Comparison of ENCODE assay signal across 10 cellular contexts in the genomic region with DNA sequence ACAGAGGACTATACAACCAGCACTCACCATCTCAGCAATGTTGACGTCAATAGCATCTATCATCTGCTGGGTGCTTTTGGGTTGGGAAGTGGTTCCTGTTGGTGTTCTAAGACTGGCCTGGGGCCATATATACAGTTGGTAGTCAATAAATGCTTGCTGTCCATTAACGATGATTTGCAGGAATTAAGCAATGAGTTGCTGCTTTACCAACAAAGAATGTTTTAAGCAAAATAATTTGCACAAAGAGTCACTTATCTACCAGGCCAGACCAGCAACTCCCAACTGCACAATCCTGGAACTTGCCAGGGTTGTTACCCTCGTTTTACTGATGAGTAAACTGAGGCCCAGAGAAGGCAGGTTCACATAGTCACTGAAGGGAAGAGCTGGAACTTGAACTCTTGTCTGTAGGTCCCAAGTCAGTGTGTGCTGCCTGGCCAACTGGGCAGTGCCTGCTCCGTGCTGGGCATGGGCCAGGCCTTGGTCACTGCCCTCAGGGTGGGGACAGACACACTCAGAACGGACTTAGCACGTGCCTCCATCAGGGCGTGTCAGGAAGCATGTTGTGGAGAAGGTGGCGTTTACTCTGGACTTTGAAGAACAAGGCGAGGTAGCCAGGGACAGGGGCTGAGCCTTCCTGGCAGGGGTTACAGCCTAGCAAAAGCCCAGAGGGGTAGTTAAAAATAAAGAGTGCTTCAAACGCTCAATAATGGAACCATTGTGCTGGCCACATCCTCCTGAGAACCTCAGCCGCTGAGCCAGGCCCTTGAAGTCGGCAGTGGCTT. TPM values are rescaled to one million over a fixed set of nuclear protein-coding genes. Genes with fewer than 3 reads are reported as not detected.
DNase-seq lines count a peak whose midpoint lies in the region; ATAC-seq and TF ChIP-seq lines count a peak whose summit lies in the region.
"Had no signal": no experiment of that assay in that cellular context is flagged by ENCODE, and none has a peak within 500 bp of the region (broad histone marks: within the 10 kb centered on the region; RNA-seq: fewer than 3 reads in every experiment).

No MANE protein-coding gene starts in this region.

- H3K4me3 Mint-ChIP-seq in CD8-positive, alpha-beta memory T cell: peak overlapping the region in 4 of 7 donors; percentile 32 to 85 (median 69)
- no peak overlapping the region for H3K4me3 Mint-ChIP-seq in effector memory CD8-positive, alpha-beta T cell
- H3K4me3 Mint-ChIP-seq in neural crest cell: peak overlapping the region; percentile 89

- H3K27me3 Mint-ChIP-seq in CD8-positive, alpha-beta memory T cell: peaks cover 0 to 3% of the 10 kb centered on the region in 2 donors
- H3K27me3 Mint-ChIP-seq in effector memory CD8-positive, alpha-beta T cell: no peaks in the 10 kb centered on the region
- H3K27me3 Mint-ChIP-seq in neural crest cell (ENCODE audit: low read depth): no peaks in the 10 kb centered on the region

- peak in 1 of 5 donors; percentile 25 for DNase-seq in CD8-positive, alpha-beta memory T cell
- no peak for DNase-seq in effector memory CD8-positive, alpha-beta T cell
- DNase-seq in neural crest cell (ENCODE audit: low read depth, low spot score): no peak
- no peak for DNase-seq in stimulated activated CD4-positive, alpha-beta T cell treated with anti-CD3 and anti-CD28 coated beads, Interleukin-4, amount 100 ng/mL, for 4 hours
- DNase-seq in foreskin keratinocyte: no peak
- DNase-seq in NCI-H1930 (lab: John Stamatoyannopoulos, UW): no peak
- no peak for DNase-seq in OCI-M2 (lab: John Stamatoyannopoulos, UW; ENCODE audit: unreplicated experiment)
- DNase-seq: activated T-cell treated with anti-CD3 and anti-CD28 coated beads, Interleukin-2, amount 50 U/mL, for 1 hour; NCI-H226 had no signal

- peak; percentile 43 for ATAC-seq in effector memory CD8-positive, alpha-beta T cell (replicated peaks)
- no peak for ATAC-seq in foreskin keratinocyte

- H3K9me3 ChIP-seq in CD8-positive, alpha-beta memory T cell (ENCODE audit: low read length): no peaks in the 10 kb centered on the region
- H3K9me3 ChIP-seq in KOPT-K1 (ENCODE audit: insufficient read depth, low read length, poor library complexity, severe bottlenecking): no peaks in the 10 kb centered on the region

- peak overlapping the region in 1 of 8 donors; percentile 8 for H3K27ac Mint-ChIP-seq in CD8-positive, alpha-beta memory T cell
- H3K27ac Mint-ChIP-seq in effector memory CD8-positive, alpha-beta T cell: no peak overlapping the region
- peak overlapping the region; percentile 27 for H3K27ac Mint-ChIP-seq in neural crest cell (ENCODE audit: unreplicated experiment)

- no peak overlapping the region for H3K4me3 ChIP-seq in CD8-positive, alpha-beta memory T cell (ENCODE audit: low read length)

- H3K27me3 ChIP-seq in CD8-positive, alpha-beta memory T cell (ENCODE audit: insufficient read depth, low read length, poor library complexity, severe bottlenecking): no peaks in the 10 kb centered on the region
- H3K27me3 ChIP-seq in foreskin keratinocyte: no peaks in the 10 kb centered on the region

- CTCF ChIA-PET in CD8-positive, alpha-beta memory T cell (lab: Charles Lee): no interaction called here

- POLR2A ChIA-PET in CD8-positive, alpha-beta memory T cell (lab: Charles Lee): no interaction called here

- TF ChIP-seq CTCF in neural crest cell (conservative IDR thresholded peaks at IDR 0.05) (no peak), foreskin keratinocyte (conservative IDR thresholded peaks at IDR 0.05) (no peak)

- H3K27ac ChIP-seq in CD8-positive, alpha-beta memory T cell (ENCODE audit: low read depth, low read length): no peak overlapping the region
- peak overlapping the region; percentile 29 for H3K27ac ChIP-seq in KOPT-K1 (ENCODE audit: low read depth, low read length, poor library complexity, severe bottlenecking)
- no peak overlapping the region for H3K27ac ChIP-seq in foreskin keratinocyte

- H3K36me3 ChIP-seq in CD8-positive, alpha-beta memory T cell (ENCODE audit: insufficient read depth, low read length): no peaks in the 10 kb centered on the region
- no peaks in the 10 kb centered on the region for H3K36me3 ChIP-seq in KOPT-K1 (ENCODE audit: insufficient read depth, low read length)

- H3K9me3 Mint-ChIP-seq in CD8-positive, alpha-beta memory T cell: no peaks in the 10 kb centered on the region
- no peaks in the 10 kb centered on the region for H3K9me3 Mint-ChIP-seq in effector memory CD8-positive, alpha-beta T cell
- no peaks in the 10 kb centered on the region for H3K9me3 Mint-ChIP-seq in neural crest cell

- H3K4me1 ChIP-seq in CD8-positive, alpha-beta memory T cell (ENCODE audit: insufficient read depth, low read length): no peaks in the 10 kb centered on the region
- H3K4me1 ChIP-seq in foreskin keratinocyte: peaks cover 4% of the 10 kb centered on the region

- H3K36me3 Mint-ChIP-seq in CD8-positive, alpha-beta memory T cell: no peaks in the 10 kb centered on the region
- H3K36me3 Mint-ChIP-seq in effector memory CD8-positive, alpha-beta T cell (ENCODE audit: insufficient read depth): no peaks in the 10 kb centered on the region
- H3K36me3 Mint-ChIP-seq in neural crest cell (ENCODE audit: low read depth): no peaks in the 10 kb centered on the region

- peaks cover 7 to 22% (median 19%) of the 10 kb centered on the region in 3 donors for H3K4me1 Mint-ChIP-seq in CD8-positive, alpha-beta memory T cell
- H3K4me1 Mint-ChIP-seq in effector memory CD8-positive, alpha-beta T cell (ENCODE audit: low read depth in 2 of 2): peaks cover 8 to 14% of the 10 kb centered on the region in 2 donors
- peaks cover 56% of the 10 kb centered on the region for H3K4me1 Mint-ChIP-seq in neural crest cell

RNA-seq across cellular contexts. Expression of gene SRC, which starts 2.5 kb away (rescaled TPM):
- 1 to 10 TPM; 2.4 to 2.7 TPM for total RNA-seq in CD8-positive, alpha-beta memory T cell
- polyA plus RNA-seq in CD8-positive, alpha-beta memory T cell: 1.2 TPM
- total RNA-seq in neural crest cell (58.6 and 60.4 TPM in 2 replicates), foreskin keratinocyte (29.8 and 36.6 TPM in 2 replicates)
- 22.2 and 26.2 TPM in 2 replicates for polyA plus RNA-seq in foreskin keratinocyte

RNA-seq across cellular contexts. Expression of gene MANBAL, which starts 53.9 kb away (rescaled TPM):
- total RNA-seq in CD8-positive, alpha-beta memory T cell: 10 to 100 TPM; 17.7 to 18.2 TPM
- polyA plus RNA-seq in CD8-positive, alpha-beta memory T cell: 27.5 TPM
- total RNA-seq in neural crest cell: 44.8 and 50.8 TPM in 2 replicates
- 46.6 and 50.0 TPM in 2 replicates for total RNA-seq in foreskin keratinocyte
- polyA plus RNA-seq in foreskin keratinocyte: 87.1 and 96.4 TPM in 2 replicates

Comparison
In these comparisons a context has a peak if more than half of its experiments do, and no peak if none do; other contexts are left out.
1. H3K4me3 Mint-ChIP-seq: peak in CD8-positive, alpha-beta memory T cell (4 of 7) and neural crest cell (single experiment); none in effector memory CD8-positive, alpha-beta T cell (0 of 2).